Comparison of ENCODE assay signal across 2 cellular contexts in the genomic region with DNA sequence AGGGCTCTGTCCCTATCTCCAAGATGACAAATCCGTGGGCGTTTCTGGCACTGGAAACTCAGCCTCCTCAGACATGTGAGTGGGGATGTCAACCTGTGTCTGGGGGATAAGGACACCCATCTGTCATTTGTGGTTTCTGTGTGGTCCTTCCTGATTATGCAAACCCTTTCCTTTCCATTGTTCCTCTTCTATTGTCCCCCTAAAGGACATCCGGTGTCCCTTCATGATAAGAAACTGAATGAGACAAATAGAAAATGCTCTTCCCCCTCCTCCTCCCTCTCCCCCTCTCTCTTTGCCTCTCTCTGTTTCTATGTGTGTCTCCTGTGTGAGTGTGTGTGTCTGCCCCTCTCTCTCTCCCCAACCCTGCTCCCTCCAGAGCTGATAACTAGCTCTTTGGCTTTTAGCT.
TF ChIP-seq lines count a peak whose summit lies in the region.

No MANE protein-coding gene starts in this region.

TF ChIP-seq in K562, 482 proteins besides CTCF, POLR2A, EP300 and RAD21 (continues in another document):
- TF ChIP-seq RNF219 (CRISPR knock-in tag; IDR thresholded peaks at IDR 0.05), result no peak
- TF ChIP-seq ZNF133 (CRISPR knock-in tag; IDR thresholded peaks at IDR 0.05), result no peak
- TF ChIP-seq FUS (optimal IDR thresholded peaks at IDR 0.05; ENCODE audit: low read depth, low read length), result no peak
- no peak for TF ChIP-seq USF2 (CRISPR knock-in tag; IDR thresholded peaks at IDR 0.05)
- TF ChIP-seq, protein P1, sequence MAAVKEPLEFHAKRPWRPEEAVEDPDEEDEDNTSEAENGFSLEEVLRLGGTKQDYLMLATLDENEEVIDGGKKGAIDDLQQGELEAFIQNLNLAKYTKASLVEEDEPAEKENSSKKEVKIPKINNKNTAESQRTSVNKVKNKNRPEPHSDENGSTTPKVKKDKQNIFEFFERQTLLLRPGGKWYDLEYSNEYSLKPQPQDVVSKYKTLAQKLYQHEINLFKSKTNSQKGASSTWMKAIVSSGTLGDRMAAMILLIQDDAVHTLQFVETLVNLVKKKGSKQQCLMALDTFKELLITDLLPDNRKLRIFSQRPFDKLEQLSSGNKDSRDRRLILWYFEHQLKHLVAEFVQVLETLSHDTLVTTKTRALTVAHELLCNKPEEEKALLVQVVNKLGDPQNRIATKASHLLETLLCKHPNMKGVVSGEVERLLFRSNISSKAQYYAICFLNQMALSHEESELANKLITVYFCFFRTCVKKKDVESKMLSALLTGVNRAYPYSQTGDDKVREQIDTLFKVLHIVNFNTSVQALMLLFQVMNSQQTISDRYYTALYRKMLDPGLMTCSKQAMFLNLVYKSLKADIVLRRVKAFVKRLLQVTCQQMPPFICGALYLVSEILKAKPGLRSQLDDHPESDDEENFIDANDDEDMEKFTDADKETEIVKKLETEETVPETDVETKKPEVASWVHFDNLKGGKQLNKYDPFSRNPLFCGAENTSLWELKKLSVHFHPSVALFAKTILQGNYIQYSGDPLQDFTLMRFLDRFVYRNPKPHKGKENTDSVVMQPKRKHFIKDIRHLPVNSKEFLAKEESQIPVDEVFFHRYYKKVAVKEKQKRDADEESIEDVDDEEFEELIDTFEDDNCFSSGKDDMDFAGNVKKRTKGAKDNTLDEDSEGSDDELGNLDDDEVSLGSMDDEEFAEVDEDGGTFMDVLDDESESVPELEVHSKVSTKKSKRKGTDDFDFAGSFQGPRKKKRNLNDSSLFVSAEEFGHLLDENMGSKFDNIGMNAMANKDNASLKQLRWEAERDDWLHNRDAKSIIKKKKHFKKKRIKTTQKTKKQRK (IDR thresholded peaks at IDR 0.05; ENCODE audit: borderline replicate concordance, low read depth, low read length), result no peak
- no peak for TF ChIP-seq PCBP1 (IDR thresholded peaks at IDR 0.05; ENCODE audit: low read depth, low read length, poor library complexity, severe bottlenecking)
- no peak for TF ChIP-seq RBM14 (IDR thresholded peaks at IDR 0.05; ENCODE audit: borderline replicate concordance, insufficient read depth, low read depth, low read length)
- no peak for TF ChIP-seq FIP1L1 (IDR thresholded peaks at IDR 0.05; ENCODE audit: low read depth, low read length, poor library complexity, severe bottlenecking)
- TF ChIP-seq MCM7 (IDR thresholded peaks at IDR 0.05), result no peak
- TF ChIP-seq TOE1 (IDR thresholded peaks at IDR 0.05; ENCODE audit: borderline replicate concordance), result no peak
- no peak for TF ChIP-seq TOE1 (CRISPR knock-in tag; IDR thresholded peaks at IDR 0.05; ENCODE audit: borderline replicate concordance, low read depth)
- no peak for TF ChIP-seq BRD4 (IDR thresholded peaks at IDR 0.05)
- TF ChIP-seq POLR3A (IDR thresholded peaks at IDR 0.05; ENCODE audit: borderline replicate concordance, extremely low read depth, insufficient read depth, insufficient read length), result no peak
- no peak for TF ChIP-seq NCOA4 (IDR thresholded peaks at IDR 0.05; ENCODE audit: partially characterized antibody)

TF ChIP-seq in GM12891, 5 proteins besides CTCF, POLR2A, EP300 and RAD21:
- TF ChIP-seq POU2F2 (IDR thresholded peaks at IDR 0.05; ENCODE audit: low read depth, low read length), result no peak
- TF ChIP-seq PAX5 (IDR thresholded peaks at IDR 0.05; ENCODE audit: insufficient read depth, low read length, severe bottlenecking), result no peak
- no peak for TF ChIP-seq POLR2AphosphoS5 (IDR thresholded peaks at IDR 0.05; ENCODE audit: low read depth, low read length)
- TF ChIP-seq SPI1 (IDR thresholded peaks at IDR 0.05; ENCODE audit: low read depth, low read length), result no peak
- TF ChIP-seq TAF1 (IDR thresholded peaks at IDR 0.05; ENCODE audit: low read depth, low read length), result no peak
